31 cellular contexts compared by ENCODE assay signal in the genomic region with DNA sequence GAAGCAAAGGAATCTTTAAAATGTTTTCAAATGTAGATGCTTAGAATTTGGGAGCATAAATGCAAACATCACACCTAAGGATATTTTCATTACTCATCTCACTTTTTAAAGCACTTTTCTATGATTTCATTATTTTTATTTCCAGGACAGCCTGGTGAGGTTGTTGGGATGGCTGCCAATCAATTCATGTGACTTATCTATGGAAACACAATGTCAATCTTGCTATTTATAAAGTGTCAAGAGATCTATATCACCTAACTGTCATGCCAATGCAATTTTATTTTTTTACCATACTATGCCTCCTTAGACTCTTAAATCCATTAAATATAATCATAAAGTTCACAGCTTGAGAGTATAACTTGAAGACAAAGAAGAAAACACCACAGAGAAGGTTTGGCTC.
"Had no signal": no experiment of that assay in that cellular context is flagged by ENCODE, and none has a peak within 500 bp of the region (broad histone marks: within the 10 kb centered on the region; RNA-seq: fewer than 3 reads in every experiment).

No MANE protein-coding gene starts in this region.

- H3K4me3 Mint-ChIP-seq: naive thymus-derived CD4-positive, alpha-beta T cell; natural killer cell; nephron; neural crest cell; stimulated activated effector memory CD8-positive, alpha-beta T cell treated with anti-CD3 and anti-CD28 coated beads, Interleukin-12 subunit alpha, Interleukin-12 subunit beta, amount 100 ng/mL, for 72 hours; stimulated activated naive B cell treated with anti-CD40 and anti-IgM and Interleukin-4, amounts not matched to agents 10 μg/mL and 1 μg/mL and 100 μg/mL, for 72 hours; stimulated activated naive CD8-positive, alpha-beta T cell treated with anti-CD3 and anti-CD28 coated beads, Interleukin-15, Interleukin-2, amounts not matched to agents 100 ng/mL and 50 ng/mL, for 24 hours had no signal

- H3K4me1 Mint-ChIP-seq: naive thymus-derived CD4-positive, alpha-beta T cell; natural killer cell; nephron; neural crest cell; stimulated activated effector memory CD8-positive, alpha-beta T cell treated with anti-CD3 and anti-CD28 coated beads, Interleukin-12 subunit alpha, Interleukin-12 subunit beta, amount 100 ng/mL, for 72 hours; stimulated activated naive B cell treated with anti-CD40 and anti-IgM and Interleukin-4, amounts not matched to agents 10 μg/mL and 1 μg/mL and 100 μg/mL, for 72 hours had no signal

- FAIRE-seq: small intestine, urothelium cell line had no signal

- H3K27me3 Mint-ChIP-seq: naive thymus-derived CD4-positive, alpha-beta T cell; stimulated activated naive B cell treated with anti-CD40 and anti-IgM and Interleukin-4, amounts not matched to agents 10 μg/mL and 1 μg/mL and 100 μg/mL, for 72 hours; stimulated activated naive CD8-positive, alpha-beta T cell treated with anti-CD3 and anti-CD28 coated beads, Interleukin-15, Interleukin-2, amounts not matched to agents 100 ng/mL and 50 ng/mL, for 24 hours had no signal

- H3K36me3 ChIP-seq: neutrophil, ovary, right lobe of liver, sigmoid colon, stomach, thoracic aorta, thyroid gland, tibial nerve, upper lobe of left lung, vagina had no signal

- H3K9ac ChIP-seq: parathyroid adenoma had no signal

- H3K27me3 ChIP-seq: neutrophil, ovary, right lobe of liver, sigmoid colon, stomach, thyroid gland, tibial nerve, upper lobe of left lung, vagina had no signal

- H3K27ac Mint-ChIP-seq: naive thymus-derived CD4-positive, alpha-beta T cell; natural killer cell; nephron; progenitor cell of endocrine pancreas; stimulated activated effector memory CD8-positive, alpha-beta T cell treated with anti-CD3 and anti-CD28 coated beads, Interleukin-12 subunit alpha, Interleukin-12 subunit beta, amount 100 ng/mL, for 72 hours; stimulated activated naive B cell treated with anti-CD40 and anti-IgM and Interleukin-4, amounts not matched to agents 10 μg/mL and 1 μg/mL and 100 μg/mL, for 72 hours; stimulated activated naive CD8-positive, alpha-beta T cell treated with anti-CD3 and anti-CD28 coated beads, Interleukin-15, Interleukin-2, amounts not matched to agents 100 ng/mL and 50 ng/mL, for 24 hours had no signal

- H3K9me3 Mint-ChIP-seq: neural crest cell had no signal

- H3K79me2 ChIP-seq: parathyroid adenoma had no signal

- H3K36me3 Mint-ChIP-seq: naive thymus-derived CD4-positive, alpha-beta T cell; natural killer cell; stimulated activated effector memory CD8-positive, alpha-beta T cell treated with anti-CD3 and anti-CD28 coated beads, Interleukin-12 subunit alpha, Interleukin-12 subunit beta, amount 100 ng/mL, for 72 hours; stimulated activated naive B cell treated with anti-CD40 and anti-IgM and Interleukin-4, amounts not matched to agents 10 μg/mL and 1 μg/mL and 100 μg/mL, for 72 hours had no signal

- H3K27ac ChIP-seq: neutrophil, ovary, parathyroid adenoma, psoas muscle, right lobe of liver, sigmoid colon, stomach, thoracic aorta, thyroid gland, tibial nerve, upper lobe of left lung, vagina had no signal

- H3K4me3 ChIP-seq: ovary, psoas muscle, right lobe of liver, sigmoid colon, stomach, thoracic aorta, thyroid gland, tibial nerve, upper lobe of left lung, vagina had no signal

- H3K9me3 ChIP-seq: neutrophil, right lobe of liver, sigmoid colon, stomach, thoracic aorta, thyroid gland, upper lobe of left lung, vagina had no signal

- H2AFZ ChIP-seq: parathyroid adenoma had no signal

- DNase-seq: naive thymus-derived CD4-positive, alpha-beta T cell; natural killer cell; nucleus accumbens; ovary; posterior cingulate gyrus; psoas muscle; right cardiac atrium; right lobe of liver; sigmoid colon; small intestine; stimulated activated CD4-positive, alpha-beta T cell treated with anti-CD3 and anti-CD28 coated beads, Interleukin-15, amount 100 ng/mL, for 24 hours; stimulated activated CD4-positive, alpha-beta T cell treated with anti-CD3 and anti-CD28 coated beads, Interleukin-2, amount 100 ng/mL, for 24 hours; stimulated activated CD4-positive, alpha-beta T cell treated with anti-CD3 and anti-CD28 coated beads, Interleukin-2, amount 100 ng/mL, for 48 hours; stimulated activated CD4-positive, alpha-beta T cell treated with anti-CD3 and anti-CD28 coated beads, Interleukin-4, amount 100 ng/mL, for 24 hours; stimulated activated naive B cell treated with anti-CD40 and anti-IgM and Interleukin-4, amounts not matched to agents 10 μg/mL and 1 μg/mL and 100 μg/mL, for 72 hours; stimulated activated naive CD4-positive, alpha-beta T cell treated with Interleukin-2 at 50 U/mL for 16 hours; stomach; thyroid gland; trophoblast cell; upper lobe of left lung had no signal

- H3K4me1 ChIP-seq: parathyroid adenoma, psoas muscle, right lobe of liver, sigmoid colon, stomach, thyroid gland, tibial nerve, upper lobe of left lung, vagina had no signal
